8 cellular contexts compared by ENCODE assay signal in the genomic region with DNA sequence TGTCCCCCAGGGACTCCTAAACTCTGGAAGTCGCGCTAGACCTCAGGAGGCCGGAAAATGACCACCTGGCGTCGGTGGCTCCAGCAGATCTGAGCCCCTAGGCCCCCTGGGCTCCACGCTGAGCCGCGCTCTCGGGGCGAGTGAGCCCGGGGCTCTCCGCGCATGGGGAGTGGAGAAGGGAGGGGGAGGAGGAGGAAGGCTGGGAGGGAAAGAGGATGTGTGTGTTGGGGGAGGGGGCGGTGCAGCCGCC. TPM values are rescaled to one million over a fixed set of nuclear protein-coding genes. Genes with fewer than 3 reads are reported as not detected.
DNase-seq lines count a peak whose midpoint lies in the region; ATAC-seq and TF ChIP-seq lines count a peak whose summit lies in the region.

No MANE protein-coding gene starts in this region.

- peaks cover 14% of the 10 kb centered on the region for H3K36me3 Mint-ChIP-seq in Caco-2 (ENCODE audit: insufficient read depth, unreplicated experiment)
- peaks cover 7% of the 10 kb centered on the region for H3K36me3 Mint-ChIP-seq in activated T-helper 2 cell treated with anti-CD3 and anti-CD28 coated beads, Interferon-gamma antibody, Interleukin-2, Interleukin-4, amounts not matched to agents 10 μg/mL and 5 μg/mL and 100 μg/mL, durations not matched to agents 14 hours and 24 hours and 36 hours (ENCODE audit: low read depth)

- peak overlapping the region; percentile 49 for H3K4me3 ChIP-seq in Caco-2 (ENCODE audit: low read depth, low read length)
- H3K4me3 ChIP-seq in mononuclear cell (ENCODE audit: low read length), result peak overlapping the region; percentile 17

- intact Hi-C loops in Caco-2 (cut with micrococcal nuclease; ENCODE audit: unreplicated experiment), result loop anchor here (10.0 kb wide), 1 partner anchor 80 kb away; no protein-coding TSS in a partner anchor
- intact Hi-C loops in activated T-helper 2 cell treated with anti-CD3 and anti-CD28 coated beads, Interferon-gamma antibody, Interleukin-2, Interleukin-4, amounts not matched to agents 10 μg/mL and 5 μg/mL and 100 μg/mL, durations not matched to agents 14 hours and 24 hours and 36 hours (cut with micrococcal nuclease), result loop anchor here (1.0 to 5.0 kb wide), 3 partner anchors 9 to 377 kb away; partner anchors contain the start of gene ITGA6

- TF ChIP-seq CTCF in Caco-2 (IDR thresholded peaks at IDR 0.05; ENCODE audit: insufficient read depth in 1 of 2, low read depth in 1 of 2, low read length in 1 of 2, severe bottlenecking in 1 of 2, unreplicated experiment in 1 of 2), result no peak

- H3K27me3 ChIP-seq in Caco-2 (replicated peaks; ENCODE audit: control insufficient read depth, insufficient read depth, low read length) (no peaks in the 10 kb centered on the region), mononuclear cell (ENCODE audit: insufficient read depth, low read length) (peaks cover 100% of the 10 kb centered on the region)

- H3K9me3 ChIP-seq in Caco-2, result no peaks in the 10 kb centered on the region
- no peaks in the 10 kb centered on the region for H3K9me3 ChIP-seq in mononuclear cell (ENCODE audit: low read depth, low read length)

- H3K36me3 ChIP-seq in Caco-2 (ENCODE audit: control insufficient read depth, insufficient read depth, low read length), result no peaks in the 10 kb centered on the region; the same call in 1 of the 2 replicates

- peak; percentile 9 for ATAC-seq in HG02852 (IDR thresholded peaks at IDR 0.05; ENCODE audit: unreplicated experiment)

- POLR2A ChIA-PET in Caco-2 (lab: Charles Lee), result interaction anchor here (1.1 to 1.4 kb wide), 3 partner anchors 15 to 396 kb away, joined by 3 to 16 read pairs (median 13); partner anchors contain the start of gene DLX2

- no peak overlapping the region for H3K27ac Mint-ChIP-seq in Caco-2 (ENCODE audit: unreplicated experiment)
- peak overlapping the region; percentile 33 for H3K27ac Mint-ChIP-seq in activated T-helper 2 cell treated with anti-CD3 and anti-CD28 coated beads, Interferon-gamma antibody, Interleukin-2, Interleukin-4, amounts not matched to agents 10 μg/mL and 5 μg/mL and 100 μg/mL, durations not matched to agents 14 hours and 24 hours and 36 hours

- H3K4me3 Mint-ChIP-seq in Caco-2 (ENCODE audit: unreplicated experiment), result peak overlapping the region; percentile 95
- H3K4me3 Mint-ChIP-seq in activated T-helper 2 cell treated with anti-CD3 and anti-CD28 coated beads, Interferon-gamma antibody, Interleukin-2, Interleukin-4, amounts not matched to agents 10 μg/mL and 5 μg/mL and 100 μg/mL, durations not matched to agents 14 hours and 24 hours and 36 hours (ENCODE audit: low read depth), result peak overlapping the region; percentile 75

- no peak for DNase-seq in Caco-2
- DNase-seq in activated T-helper 2 cell treated with anti-CD3 and anti-CD28 coated beads, Interferon-gamma antibody, Interleukin-2, Interleukin-4, amounts not matched to agents 10 μg/mL and 5 μg/mL and 100 μg/mL, durations not matched to agents 14 hours and 24 hours and 36 hours (ENCODE audit: low spot score), result no peak
- no peak for DNase-seq in activated effector memory CD4-positive, alpha-beta T cell treated with Interleukin-2 at 50 U/mL for 16 hours
- no peak for DNase-seq in SIG-M5 treated with dmso at 0.1 percent for 504 hours (lab: John Stamatoyannopoulos, UW; ENCODE audit: unreplicated experiment)
- no peak for DNase-seq in NCI-H1105 (lab: John Stamatoyannopoulos, UW)
- no peak for DNase-seq in stimulated activated CD4-positive, alpha-beta T cell treated with anti-CD3 and anti-CD28 coated beads, Interleukin-4, amount 100 ng/mL, for 4 hours

- H3K4me1 ChIP-seq in Caco-2 (no peaks in the 10 kb centered on the region), mononuclear cell (ENCODE audit: insufficient read depth, low read length) (peaks cover 69% of the 10 kb centered on the region)

- H3K4me1 Mint-ChIP-seq in Caco-2 (ENCODE audit: low read depth, unreplicated experiment), result no peaks in the 10 kb centered on the region
- peaks cover 33% of the 10 kb centered on the region for H3K4me1 Mint-ChIP-seq in activated T-helper 2 cell treated with anti-CD3 and anti-CD28 coated beads, Interferon-gamma antibody, Interleukin-2, Interleukin-4, amounts not matched to agents 10 μg/mL and 5 μg/mL and 100 μg/mL, durations not matched to agents 14 hours and 24 hours and 36 hours (ENCODE audit: low read depth)

- CTCF ChIA-PET in Caco-2 (lab: Charles Lee), result interaction anchor here (1.4 to 1.7 kb wide), 2 partner anchors 11 to 14 kb away, joined by 9 to 11 read pairs; no protein-coding TSS in a partner anchor

- BruUV-seq in Caco-2 (replicated peaks; lab: Mats Ljungman, UMichigan), result no TSS peak

- no peaks in the 10 kb centered on the region for H3K9me3 Mint-ChIP-seq in Caco-2 (ENCODE audit: unreplicated experiment)
- H3K9me3 Mint-ChIP-seq in activated T-helper 2 cell treated with anti-CD3 and anti-CD28 coated beads, Interferon-gamma antibody, Interleukin-2, Interleukin-4, amounts not matched to agents 10 μg/mL and 5 μg/mL and 100 μg/mL, durations not matched to agents 14 hours and 24 hours and 36 hours, result no peaks in the 10 kb centered on the region

- peaks cover 14% of the 10 kb centered on the region for H3K27me3 Mint-ChIP-seq in Caco-2 (ENCODE audit: insufficient read depth, unreplicated experiment)
- H3K27me3 Mint-ChIP-seq in activated T-helper 2 cell treated with anti-CD3 and anti-CD28 coated beads, Interferon-gamma antibody, Interleukin-2, Interleukin-4, amounts not matched to agents 10 μg/mL and 5 μg/mL and 100 μg/mL, durations not matched to agents 14 hours and 24 hours and 36 hours (ENCODE audit: low read depth), result peaks cover 92% of the 10 kb centered on the region

RNA-seq across cellular contexts. Expression of gene DLX1, which starts 0.9 kb away (rescaled TPM):
- total RNA-seq in Caco-2 (2022) (1.2 TPM in 2 replicates), mononuclear cell (not detected)
- total RNA-seq in activated T-helper 2 cell treated with anti-CD3 and anti-CD28 coated beads, Interferon-gamma antibody, Interleukin-2, Interleukin-4, amounts not matched to agents 10 μg/mL and 5 μg/mL and 100 μg/mL, durations not matched to agents 14 hours and 24 hours and 36 hours, result 0.09 TPM in 1 of 2 replicates, not detected in the other

RNA-seq across cellular contexts. Expression of gene DLX2, which starts 18.3 kb away (rescaled TPM):
- total RNA-seq in Caco-2 (2022), result 0.79 and 0.82 TPM in 2 replicates
- 0.14 TPM in 1 of 2 replicates, not detected in the other for total RNA-seq in activated T-helper 2 cell treated with anti-CD3 and anti-CD28 coated beads, Interferon-gamma antibody, Interleukin-2, Interleukin-4, amounts not matched to agents 10 μg/mL and 5 μg/mL and 100 μg/mL, durations not matched to agents 14 hours and 24 hours and 36 hours
- not detected for total RNA-seq in mononuclear cell
